22 cellular contexts compared by ENCODE assay signal in genomic region chr10:127735723-127736221, GRCh38. TPM values are rescaled to one million over a fixed set of nuclear protein-coding genes. Genes with fewer than 3 reads are reported as not detected.
"Had no signal": no experiment of that assay in that cellular context is flagged by ENCODE, and none has a peak within 500 bp of the region (broad histone marks: within the 10 kb centered on the region; RNA-seq: fewer than 3 reads in every experiment).

No MANE protein-coding gene starts in this region.

- H3K4me3 Mint-ChIP-seq: activated T-helper 17 cell treated with anti-CD3 and anti-CD28 coated beads, Interleukin-2, amount 50 U/mL, for 72 hours; mesothelial cell of epicardium; T-helper 2 cell treated with Interferon-gamma antibody and Interleukin-4, amounts not matched to agents 5 μg/mL and 100 μg/mL, for 36 hours had no signal

- H3K27ac Mint-ChIP-seq: activated T-helper 17 cell treated with anti-CD3 and anti-CD28 coated beads, Interleukin-2, amount 50 U/mL, for 72 hours; mesothelial cell of epicardium; T-helper 2 cell treated with Interferon-gamma antibody and Interleukin-4, amounts not matched to agents 5 μg/mL and 100 μg/mL, for 36 hours had no signal

- H3K27ac ChIP-seq: brain microvascular endothelial cell, epithelial cell of prostate, neutrophil, right atrium auricular region, SJCRH30 had no signal

- H3K4me1 ChIP-seq: SJCRH30 had no signal

- H3K9me3 Mint-ChIP-seq: activated T-helper 17 cell treated with anti-CD3 and anti-CD28 coated beads, Interleukin-2, amount 50 U/mL, for 72 hours; mesothelial cell of epicardium; T-helper 2 cell treated with Interferon-gamma antibody and Interleukin-4, amounts not matched to agents 5 μg/mL and 100 μg/mL, for 36 hours had no signal

- ATAC-seq: activated T-helper 17 cell treated with anti-CD3 and anti-CD28 coated beads, Interleukin-2, amount 50 U/mL, for 72 hours had no signal

- H3K36me3 ChIP-seq: brain microvascular endothelial cell, neutrophil, right atrium auricular region, SJCRH30 had no signal

- DNase-seq: activated naive CD4-positive, alpha-beta T cell treated with Interleukin-2 at 50 U/mL for 16 hours; activated T-cell treated with anti-CD3 and anti-CD28 coated beads for 4 hours; anterior cingulate cortex; brain microvascular endothelial cell; cerebellar nuclear complex; effector memory CD4-positive, alpha-beta T cell; foreskin melanocyte; posterior cingulate gyrus; SJCRH30; stimulated activated CD4-positive, alpha-beta T cell treated with anti-CD3 and anti-CD28 coated beads, Interleukin-2, amount 100 ng/mL, for 48 hours; stimulated activated naive CD4-positive, alpha-beta T cell; SW 1271; trophoblast cell had no signal

- H3K36me3 Mint-ChIP-seq: mesothelial cell of epicardium had no signal

- H3K9me3 ChIP-seq: neutrophil, right atrium auricular region, SJCRH30 had no signal

- H3K27me3 ChIP-seq: SJCRH30 had no signal

- H3K4me1 Mint-ChIP-seq: activated T-helper 17 cell treated with anti-CD3 and anti-CD28 coated beads, Interleukin-2, amount 50 U/mL, for 72 hours had no signal

- H3K4me3 ChIP-seq: lung, SJCRH30 had no signal

RNA-seq across cellular contexts. Expression of gene FOXI2, which starts 1.2 kb away (rescaled TPM):
- total RNA-seq: activated T-helper 17 cell treated with anti-CD3 and anti-CD28 coated beads, Interleukin-2, amount 50 U/mL, for 72 hours; fibroblast of lung; mesothelial cell of epicardium; right atrium auricular region; SJCRH30; skeletal muscle tissue had no signal
- polyA plus RNA-seq: fibroblast of lung had no signal
